ENCODE assay signal across 18 cellular contexts in the genomic region with DNA sequence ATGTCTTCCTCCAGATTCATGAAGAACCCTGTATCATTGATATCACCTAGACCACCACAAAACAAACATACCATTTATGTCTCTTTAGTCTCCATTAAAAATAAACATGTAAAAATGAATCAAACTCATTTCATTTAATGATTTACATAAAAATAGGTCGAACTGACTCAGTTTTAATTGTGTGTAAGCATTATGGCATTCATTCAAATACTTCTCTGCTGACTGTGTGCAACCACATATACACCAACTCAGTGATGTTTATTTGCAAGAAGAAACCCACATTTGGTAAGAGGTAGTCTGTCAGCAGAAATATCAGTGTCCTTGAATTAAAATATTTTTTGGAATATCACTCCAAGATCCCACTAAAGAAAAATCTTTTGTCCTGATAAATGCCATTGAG. TPM values are rescaled to one million over a fixed set of nuclear protein-coding genes. Genes with fewer than 3 reads are reported as not detected.
A peak's percentile ranks its signal among the peaks of the same experiment; 100 is the strongest.
DNase-seq lines count a peak whose midpoint lies in the region; ATAC-seq and FAIRE-seq lines count a peak whose summit lies in the region.
"Had no signal": no experiment of that assay in that cellular context is flagged by ENCODE, and none has a peak within 500 bp of the region (broad histone marks: within the 10 kb centered on the region; RNA-seq: fewer than 3 reads in every experiment).

No MANE protein-coding gene starts in this region.

- DNase-seq in Daoy (ENCODE audit: low read depth) (peak; percentile 58), RCC 7860 (ENCODE audit: low spot score) (peak; percentile 94), epithelial cell of prostate (ENCODE audit: low read depth, low spot score) (peak; percentile 41), renal cortical epithelial cell (ENCODE audit: low read depth) (peak; percentile 95), DMS53 treated with DMSO at 0.1 percent for 48 hours (lab: John Stamatoyannopoulos, UW; ENCODE audit: unreplicated experiment) (no peak), midbrain (lab: John Stamatoyannopoulos, UW) (no peak), DMS153 treated with DMSO at 0.1 percent for 48 hours (lab: John Stamatoyannopoulos, UW; ENCODE audit: unreplicated experiment) (no peak)
- DNase-seq: activated effector memory CD4-positive, alpha-beta T cell treated with anti-CD3 and anti-CD28 coated beads, Interleukin-2, amount 50 U/mL, for 16 hours; body of pancreas; effector CD8-positive, alpha-beta T cell; MV-4-11; NCI-H2107; NCI-H82; ovary; SIG-M5; stimulated activated CD4-positive, alpha-beta T cell treated with anti-CD3 and anti-CD28 coated beads, Interleukin-12 subunit alpha, Interleukin-12 subunit beta, amount 100 ng/mL, for 4 hours had no signal

- ATAC-seq in GM18502 (IDR thresholded peaks at IDR 0.05; ENCODE audit: poor library complexity, unreplicated experiment), result no peak
- ATAC-seq: body of pancreas had no signal

- no peak overlapping the region for H3K27ac ChIP-seq in epithelial cell of prostate
- H3K27ac ChIP-seq: body of pancreas, ovary had no signal

- FAIRE-seq in RCC 7860 (lab: Jason Lieb, UNC), result peak; percentile 97
- FAIRE-seq: HTR-8/SVneo had no signal

RNA-seq across cellular contexts. Expression of a gene that starts 30.5 kb away (rescaled TPM):
- total RNA-seq in Daoy (2014; rRNA removed; shearing (Covaris generic)), result 11.8 and 18.9 TPM in 2 replicates
- total RNA-seq in renal cortical epithelial cell, result 60.6 and 723 TPM in 2 replicates

RNA-seq across cellular contexts. Expression of a gene that starts 58.0 kb away (rescaled TPM):
- total RNA-seq in Daoy (2014; rRNA removed; shearing (Covaris generic)), result 0.48 and 0.63 TPM in 2 replicates
- 0.52 and 1.8 TPM in 2 replicates for total RNA-seq in renal cortical epithelial cell

Comparison
In these comparisons a context has a peak if more than half of its experiments do, and no peak if none do; other contexts are left out.
1. DNase-seq: peak in Daoy (single experiment), RCC 7860 (single experiment), epithelial cell of prostate (single experiment) and renal cortical epithelial cell (single experiment); none in DMS53 treated with DMSO at 0.1 percent for 48 hours (single experiment), midbrain (single experiment) and DMS153 treated with DMSO at 0.1 percent for 48 hours (single experiment).